10 cellular contexts compared by ENCODE assay signal in genomic region chr2:238847841-238848565, GRCh38. TPM values are rescaled to one million over a fixed set of nuclear protein-coding genes. Genes with fewer than 3 reads are reported as not detected.
DNase-seq lines count a peak whose midpoint lies in the region; ATAC-seq and TF ChIP-seq lines count a peak whose summit lies in the region.
"Had no signal": no experiment of that assay in that cellular context is flagged by ENCODE, and none has a peak within 500 bp of the region (broad histone marks: within the 10 kb centered on the region; RNA-seq: fewer than 3 reads in every experiment).

TSS of gene TWIST2 (plus strand) at chr2:238848085. CDS start at chr2:238848216, 131 bp downstream.

- H3K4me1 ChIP-seq in colonic mucosa (no peaks in the 10 kb centered on the region), right lobe of liver (peaks cover 0 to 16% (median 0%) of the 10 kb centered on the region in 4 donors), tibial artery (peaks cover 0 to 36% (median 22%) of the 10 kb centered on the region in 4 donors)

- peak within 1 kb of the TSS in 1 of 2 donors; percentile 63 for H3K9ac ChIP-seq in colonic mucosa (ENCODE audit: low read depth in 2 of 2, low read length in 2 of 2)

- TF ChIP-seq POLR2A in right lobe of liver (IDR thresholded peaks at IDR 0.05) = no peak

- 20% methylated on average over 7 of the region's 79 CpGs for WGBS in right lobe of liver (ENCODE audit: insufficient coverage, low coverage, low lambda C conversion rate, missing lambda C conversion rate)

- no peaks in the 10 kb centered on the region for H3K36me3 ChIP-seq in colonic mucosa
- H3K36me3 ChIP-seq in right lobe of liver = no peaks in the 10 kb centered on the region
- no peaks in the 10 kb centered on the region for H3K36me3 ChIP-seq in tibial artery

- intact Hi-C loops in colonic mucosa (cut with DNase I) = no loop called here
- intact Hi-C loops in right lobe of liver (cut with DNase I) = no loop called here
- intact Hi-C loops in tibial artery (cut with DNase I; ENCODE audit: low total_unique reads) = no loop called here

- H3K4me3 ChIP-seq in colonic mucosa = peak within 1 kb of the TSS; percentile 37
- peak within 1 kb of the TSS; percentile 26 to 50 (median 35) for H3K4me3 ChIP-seq in right lobe of liver
- peak within 1 kb of the TSS; percentile 60 to 72 for H3K4me3 ChIP-seq in tibial artery
- H3K4me3 ChIP-seq: SK-N-MC had no signal

- ATAC-seq in right lobe of liver (peak; percentile 49 to 60 (median 55)), HG02981 (IDR thresholded peaks at IDR 0.05; ENCODE audit: unreplicated experiment) (no peak), HG02852 (IDR thresholded peaks at IDR 0.05; ENCODE audit: unreplicated experiment) (no peak)

- peak; percentile 10 for DNase-seq in DMS79 treated with DMSO at 0.1 percent for 48 hours (lab: John Stamatoyannopoulos, UW)
- no peak for DNase-seq in DMS79 (lab: John Stamatoyannopoulos, UW)
- peak; percentile 54 for DNase-seq in colonic mucosa
- no peak for DNase-seq in right lobe of liver
- DNase-seq in tibial artery = peak; percentile 90 to 92
- no peak for DNase-seq in RPMI8226

- TF ChIP-seq CTCF in colonic mucosa (IDR thresholded peaks at IDR 0.05) (no peak), right lobe of liver (IDR thresholded peaks at IDR 0.05) (no peak), tibial artery (IDR thresholded peaks at IDR 0.05) (peak in 1 of 2 experiments; percentile 18)

- peak within 1 kb of the TSS; percentile 55 for H3K27ac ChIP-seq in colonic mucosa
- no peak within 1 kb of the TSS for H3K27ac ChIP-seq in right lobe of liver
- H3K27ac ChIP-seq in tibial artery = peak within 1 kb of the TSS; percentile 56 to 83
- H3K27ac ChIP-seq: 22Rv1, SK-N-MC had no signal

- peaks cover 33% of the 10 kb centered on the region for H3K27me3 ChIP-seq in colonic mucosa
- H3K27me3 ChIP-seq in right lobe of liver = peaks cover 0 to 17% of the 10 kb centered on the region in 2 donors
- peaks cover 0 to 15% of the 10 kb centered on the region in 2 donors for H3K27me3 ChIP-seq in tibial artery

- no peaks in the 10 kb centered on the region for H3K9me3 ChIP-seq in colonic mucosa
- no peaks in the 10 kb centered on the region for H3K9me3 ChIP-seq in right lobe of liver
- no peaks in the 10 kb centered on the region for H3K9me3 ChIP-seq in tibial artery

RNA-seq across cellular contexts. Expression of gene TWIST2, which starts in this region (rescaled TPM):
- total RNA-seq in colonic mucosa = 1 to 10 TPM in 1 of 2 donors, under 1 TPM in 1; 0.82 to 2.7 TPM
- under 1 TPM in 3 of 6 experiments, not detected in 3; 0.15 to 0.56 (median 0.18) TPM for total RNA-seq in right lobe of liver

Comparison
In these comparisons a context has a peak if more than half of its experiments do, and no peak if none do; other contexts are left out.
1. DNase-seq: peak in DMS79 treated with DMSO at 0.1 percent for 48 hours (single experiment), colonic mucosa (single experiment) and tibial artery (2 of 2); none in DMS79 (single experiment), right lobe of liver (0 of 3) and RPMI8226 (single experiment).
2. Peak in ATAC-seq and H3K4me3 ChIP-seq in right lobe of liver; RNA of the gene not detected or under 1 TPM.
3. H3K27ac ChIP-seq: peak in colonic mucosa (single experiment) and tibial artery (2 of 2); none in right lobe of liver (0 of 3).
4. Peak in every context shown above with its lines, with median percentiles within 50 percentile points of each other: H3K4me3 ChIP-seq.